8 cellular contexts compared by ENCODE assay signal in the genomic region with DNA sequence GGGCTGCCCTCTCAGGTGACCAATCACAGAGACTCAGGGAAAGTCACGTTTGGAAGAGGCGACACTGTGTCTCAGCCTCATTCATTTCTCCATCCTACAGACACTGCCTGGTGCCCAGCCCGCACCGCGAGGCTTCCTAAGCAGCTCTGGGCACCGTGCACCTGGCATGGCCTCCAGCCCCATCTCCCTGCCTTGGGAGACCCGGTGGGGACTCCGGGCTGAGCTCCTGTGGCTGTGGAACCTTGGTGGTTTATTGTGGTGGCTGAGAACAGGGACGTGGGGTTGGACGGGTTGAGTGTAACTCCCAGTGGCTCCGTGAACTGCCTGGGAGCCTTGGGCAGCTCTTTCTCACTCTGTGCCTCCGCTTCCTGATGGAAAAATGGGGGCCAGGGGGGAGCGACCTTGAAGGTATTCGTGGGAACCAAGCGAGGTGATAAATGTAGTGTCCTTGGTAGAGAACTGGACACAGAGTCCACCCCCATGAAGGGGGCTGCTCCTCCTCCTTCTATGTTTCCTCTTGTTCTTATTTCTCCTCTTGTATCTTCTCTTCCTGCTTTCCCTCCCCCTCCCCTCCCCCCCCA.
DNase-seq lines count a peak whose midpoint lies in the region; ATAC-seq and TF ChIP-seq lines count a peak whose summit lies in the region.

No MANE protein-coding gene starts in this region.

- H3K4me1 ChIP-seq in right atrium auricular region (peaks cover 0 to 22% of the 10 kb centered on the region in 2 donors), right cardiac atrium (ENCODE audit: control insufficient read depth, insufficient read depth, low read length) (peaks cover 6% of the 10 kb centered on the region), mesenchymal stem cell (ENCODE audit: control insufficient read depth, insufficient read depth, low read depth, low read length) (peaks cover 30% of the 10 kb centered on the region)

- H3K36me3 ChIP-seq in right atrium auricular region (no peaks in the 10 kb centered on the region), mesenchymal stem cell (ENCODE audit: control insufficient read depth in 1 of 2, insufficient read depth in 2 of 2, low read depth in 1 of 2, low read length in 2 of 2) (peaks cover 0 to 9% of the 10 kb centered on the region in 2 experiments)

- no peak overlapping the region for H3K4me2 ChIP-seq in mesenchymal stem cell (ENCODE audit: low read length, poor library complexity, severe bottlenecking)

- H2BK12ac ChIP-seq in mesenchymal stem cell (ENCODE audit: low read length in 2 of 2): no peak overlapping the region

- H3K4me3 ChIP-seq in right atrium auricular region (no peak overlapping the region), right cardiac atrium (ENCODE audit: low read length) (no peak overlapping the region), mesenchymal stem cell (ENCODE audit: insufficient read depth in 1 of 2, low read depth in 1 of 2, low read length in 2 of 2) (no peak overlapping the region)

- intact Hi-C loops in right cardiac atrium (cut with DNase I): no loop called here

- no peak overlapping the region for H3K9ac ChIP-seq in mesenchymal stem cell (ENCODE audit: low read length)

- H2AK5ac ChIP-seq in mesenchymal stem cell (ENCODE audit: low read length, severe bottlenecking): no peak overlapping the region

- H3K14ac ChIP-seq in mesenchymal stem cell (ENCODE audit: low read length in 2 of 2): no peak overlapping the region

- no peak overlapping the region for H2AFZ ChIP-seq in mesenchymal stem cell (ENCODE audit: low read depth, low read length)

- H2BK5ac ChIP-seq in mesenchymal stem cell (ENCODE audit: low read depth, low read length, poor library complexity, severe bottlenecking): no peak overlapping the region

- H3K9me3 ChIP-seq in right atrium auricular region (no peaks in the 10 kb centered on the region), right cardiac atrium (ENCODE audit: control insufficient read depth, low read length) (no peaks in the 10 kb centered on the region), mesenchymal stem cell (ENCODE audit: control insufficient read depth, low read length) (no peaks in the 10 kb centered on the region)

- no peak overlapping the region for H3K23ac ChIP-seq in mesenchymal stem cell (ENCODE audit: low read length in 2 of 2)

- H3K27me3 ChIP-seq in right atrium auricular region (no peaks in the 10 kb centered on the region), right cardiac atrium (ENCODE audit: control insufficient read depth, insufficient read depth) (no peaks in the 10 kb centered on the region), mesenchymal stem cell (ENCODE audit: control insufficient read depth in 1 of 2, insufficient read depth in 1 of 2, low read length in 2 of 2) (no peaks in the 10 kb centered on the region)

- no peak for TF ChIP-seq CTCF in right atrium auricular region (IDR thresholded peaks at IDR 0.05)

- ATAC-seq in right cardiac atrium: no peak
- ATAC-seq in GM21737 (IDR thresholded peaks at IDR 0.05; ENCODE audit: unreplicated experiment): no peak
- ATAC-seq in activated CD4-positive, CD25-positive, alpha-beta regulatory T cell treated with anti-CD3 and anti-CD28 coated beads, Interleukin-2, amount 50 U/mL, for 24 hours: no peak

- H3K4ac ChIP-seq in mesenchymal stem cell (ENCODE audit: low read depth in 1 of 2, low read length in 2 of 2): no peak overlapping the region

- H2BK15ac ChIP-seq in mesenchymal stem cell (ENCODE audit: low read depth, poor library complexity, severe bottlenecking): no peak overlapping the region

- H4K8ac ChIP-seq in mesenchymal stem cell (ENCODE audit: low read length): no peak overlapping the region

- H3K27ac ChIP-seq in right atrium auricular region (no peak overlapping the region), right cardiac atrium (ENCODE audit: low read length) (no peak overlapping the region), mesenchymal stem cell (ENCODE audit: low read length, poor library complexity, severe bottlenecking) (no peak overlapping the region)

- DNase-seq in right atrium auricular region (ENCODE audit: low spot score) (peak; percentile 56), right cardiac atrium (no peak), mesenchymal stem cell (no peak), retina (no peak), SKM-1 (lab: John Stamatoyannopoulos, UW; ENCODE audit: unreplicated experiment) (no peak)
- DNase-seq in activated CD8-positive, alpha-beta memory T cell treated with anti-CD3 and anti-CD28 coated beads, Interleukin-2, amount 50 U/mL, for 48 hours: peak; percentile 53

- peak overlapping the region; percentile 64 for H4K91ac ChIP-seq in mesenchymal stem cell (ENCODE audit: low read length)

- 81% methylated on average over 15 of the region's 15 CpGs for WGBS in right cardiac atrium
- WGBS in mesenchymal stem cell: 94% methylated on average over 11 of the region's 15 CpGs

- H3K18ac ChIP-seq in mesenchymal stem cell (ENCODE audit: low read depth in 1 of 2, low read length in 2 of 2): no peak overlapping the region

- H3K79me1 ChIP-seq in mesenchymal stem cell (replicated peaks; ENCODE audit: low read length, poor library complexity, severe bottlenecking): peaks cover 28% of the 10 kb centered on the region

- no peak overlapping the region for H2BK120ac ChIP-seq in mesenchymal stem cell (ENCODE audit: low read depth, low read length)

Comparison
In these comparisons a context has a peak if more than half of its experiments do, and no peak if none do; other contexts are left out.
1. DNase-seq: peak in right atrium auricular region (single experiment) and activated CD8-positive, alpha-beta memory T cell treated with anti-CD3 and anti-CD28 coated beads, Interleukin-2, amount 50 U/mL, for 48 hours (single experiment); none in right cardiac atrium (0 of 3), mesenchymal stem cell (single experiment), retina (single experiment) and SKM-1 (single experiment).